Comparison of ENCODE assay signal across 34 cellular contexts in genomic region chr11:1812274-1812673, GRCh38.
"Had no signal": no experiment of that assay in that cellular context is flagged by ENCODE, and none has a peak within 500 bp of the region (broad histone marks: within the 10 kb centered on the region; RNA-seq: fewer than 3 reads in every experiment).

No MANE protein-coding gene starts in this region.

- H3K27me3 ChIP-seq: MG63 had no signal

- DNase-seq: Karpas-422, Kasumi-1, MG63, MM.1S, MV-4-11, NCI-H1048, NCI-H1092, NCI-H1092 treated with DMSO at 0.1 percent for 48 hours, NCI-H1105, NCI-H1105 treated with DMSO at 0.1 percent for 48 hours, NCI-H1417, NCI-H1417 treated with DMSO at 0.1 percent for 48 hours, NCI-H1436, NCI-H1436 treated with DMSO at 0.1 percent for 48 hours, NCI-H146, NCI-H1694, NCI-H1694 treated with DMSO at 0.1 percent for 48 hours, NCI-H187, NCI-H187 treated with DMSO at 0.1 percent for 48 hours, NCI-H1930, NCI-H2029, NCI-H2029 treated with DMSO at 0.1 percent for 48 hours, NCI-H2081, NCI-H2081 treated with DMSO at 0.1 percent for 48 hours, NCI-H2107, NCI-H2171, NCI-H2171 treated with DMSO at 0.1 percent for 48 hours, NCI-H2227 treated with DMSO at 0.1 percent for 48 hours, NCI-H226, NCI-H345, NCI-H446, NCI-H446 treated with DMSO at 0.1 percent for 48 hours, NCI-H510A had no signal

- H3K27ac ChIP-seq: KMS-11 had no signal

- H3K4me3 ChIP-seq: MG63 had no signal

- H3K36me3 ChIP-seq: MG63 had no signal
